1 cellular context compared by ENCODE assay signal in the genomic region with DNA sequence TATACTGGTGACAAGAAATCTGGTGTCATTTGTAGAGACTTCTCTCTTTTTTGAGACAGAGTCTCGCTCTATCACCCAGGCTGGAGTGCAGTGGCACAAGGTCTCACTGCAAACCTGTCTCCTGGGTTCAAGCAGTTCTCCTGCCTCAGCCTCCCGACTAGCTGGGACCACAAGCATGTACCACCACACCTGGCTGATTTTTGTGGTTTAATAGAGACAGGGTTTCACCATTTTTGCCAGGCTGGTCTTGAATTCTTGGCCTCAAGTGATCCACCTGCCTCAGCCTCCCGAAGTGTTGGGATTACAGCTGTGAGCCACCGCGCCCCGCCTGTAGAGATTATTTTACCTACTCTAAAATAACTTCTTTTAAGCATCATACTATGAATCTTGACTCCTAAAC.
TF ChIP-seq lines count a peak whose summit lies in the region.

No MANE protein-coding gene starts in this region.

TF ChIP-seq in WTC11, 78 proteins besides CTCF, POLR2A, EP300 and RAD21 (continued from another document):
- TF ChIP-seq, protein P1, sequence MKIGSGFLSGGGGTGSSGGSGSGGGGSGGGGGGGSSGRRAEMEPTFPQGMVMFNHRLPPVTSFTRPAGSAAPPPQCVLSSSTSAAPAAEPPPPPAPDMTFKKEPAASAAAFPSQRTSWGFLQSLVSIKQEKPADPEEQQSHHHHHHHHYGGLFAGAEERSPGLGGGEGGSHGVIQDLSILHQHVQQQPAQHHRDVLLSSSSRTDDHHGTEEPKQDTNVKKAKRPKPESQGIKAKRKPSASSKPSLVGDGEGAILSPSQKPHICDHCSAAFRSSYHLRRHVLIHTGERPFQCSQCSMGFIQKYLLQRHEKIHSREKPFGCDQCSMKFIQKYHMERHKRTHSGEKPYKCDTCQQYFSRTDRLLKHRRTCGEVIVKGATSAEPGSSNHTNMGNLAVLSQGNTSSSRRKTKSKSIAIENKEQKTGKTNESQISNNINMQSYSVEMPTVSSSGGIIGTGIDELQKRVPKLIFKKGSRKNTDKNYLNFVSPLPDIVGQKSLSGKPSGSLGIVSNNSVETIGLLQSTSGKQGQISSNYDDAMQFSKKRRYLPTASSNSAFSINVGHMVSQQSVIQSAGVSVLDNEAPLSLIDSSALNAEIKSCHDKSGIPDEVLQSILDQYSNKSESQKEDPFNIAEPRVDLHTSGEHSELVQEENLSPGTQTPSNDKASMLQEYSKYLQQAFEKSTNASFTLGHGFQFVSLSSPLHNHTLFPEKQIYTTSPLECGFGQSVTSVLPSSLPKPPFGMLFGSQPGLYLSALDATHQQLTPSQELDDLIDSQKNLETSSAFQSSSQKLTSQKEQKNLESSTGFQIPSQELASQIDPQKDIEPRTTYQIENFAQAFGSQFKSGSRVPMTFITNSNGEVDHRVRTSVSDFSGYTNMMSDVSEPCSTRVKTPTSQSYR (CRISPR knock-in tag; IDR thresholded peaks at IDR 0.05), result no peak
- TF ChIP-seq JUN (CRISPR knock-in tag; IDR thresholded peaks at IDR 0.05) (no peak), ZNF138 (CRISPR knock-in tag; conservative IDR thresholded peaks at IDR 0.05) (no peak), GRHL2 (CRISPR knock-in tag; IDR thresholded peaks at IDR 0.05; ENCODE audit: insufficient replicate concordance, severe bottlenecking) (no peak), ZNF671 (CRISPR knock-in tag; IDR thresholded peaks at IDR 0.05) (no peak), SOX15 (CRISPR knock-in tag; IDR thresholded peaks at IDR 0.05) (no peak), ZNF396 (CRISPR knock-in tag; IDR thresholded peaks at IDR 0.05; ENCODE audit: borderline replicate concordance) (no peak), GTF2I (CRISPR knock-in tag; conservative IDR thresholded peaks at IDR 0.05) (no peak), MXD4 (CRISPR knock-in tag; IDR thresholded peaks at IDR 0.05; ENCODE audit: borderline replicate concordance) (no peak)
- TF ChIP-seq, protein P2, sequence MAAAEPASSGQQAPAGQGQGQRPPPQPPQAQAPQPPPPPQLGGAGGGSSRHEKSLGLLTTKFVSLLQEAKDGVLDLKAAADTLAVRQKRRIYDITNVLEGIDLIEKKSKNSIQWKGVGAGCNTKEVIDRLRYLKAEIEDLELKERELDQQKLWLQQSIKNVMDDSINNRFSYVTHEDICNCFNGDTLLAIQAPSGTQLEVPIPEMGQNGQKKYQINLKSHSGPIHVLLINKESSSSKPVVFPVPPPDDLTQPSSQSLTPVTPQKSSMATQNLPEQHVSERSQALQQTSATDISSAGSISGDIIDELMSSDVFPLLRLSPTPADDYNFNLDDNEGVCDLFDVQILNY (CRISPR knock-in tag; IDR thresholded peaks at IDR 0.05), result no peak
- TF ChIP-seq, protein P3, sequence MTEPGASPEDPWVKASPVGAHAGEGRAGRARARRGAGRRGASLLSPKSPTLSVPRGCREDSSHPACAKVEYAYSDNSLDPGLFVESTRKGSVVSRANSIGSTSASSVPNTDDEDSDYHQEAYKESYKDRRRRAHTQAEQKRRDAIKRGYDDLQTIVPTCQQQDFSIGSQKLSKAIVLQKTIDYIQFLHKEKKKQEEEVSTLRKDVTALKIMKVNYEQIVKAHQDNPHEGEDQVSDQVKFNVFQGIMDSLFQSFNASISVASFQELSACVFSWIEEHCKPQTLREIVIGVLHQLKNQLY (CRISPR knock-in tag; IDR thresholded peaks at IDR 0.05), result no peak
- TF ChIP-seq, protein P4, sequence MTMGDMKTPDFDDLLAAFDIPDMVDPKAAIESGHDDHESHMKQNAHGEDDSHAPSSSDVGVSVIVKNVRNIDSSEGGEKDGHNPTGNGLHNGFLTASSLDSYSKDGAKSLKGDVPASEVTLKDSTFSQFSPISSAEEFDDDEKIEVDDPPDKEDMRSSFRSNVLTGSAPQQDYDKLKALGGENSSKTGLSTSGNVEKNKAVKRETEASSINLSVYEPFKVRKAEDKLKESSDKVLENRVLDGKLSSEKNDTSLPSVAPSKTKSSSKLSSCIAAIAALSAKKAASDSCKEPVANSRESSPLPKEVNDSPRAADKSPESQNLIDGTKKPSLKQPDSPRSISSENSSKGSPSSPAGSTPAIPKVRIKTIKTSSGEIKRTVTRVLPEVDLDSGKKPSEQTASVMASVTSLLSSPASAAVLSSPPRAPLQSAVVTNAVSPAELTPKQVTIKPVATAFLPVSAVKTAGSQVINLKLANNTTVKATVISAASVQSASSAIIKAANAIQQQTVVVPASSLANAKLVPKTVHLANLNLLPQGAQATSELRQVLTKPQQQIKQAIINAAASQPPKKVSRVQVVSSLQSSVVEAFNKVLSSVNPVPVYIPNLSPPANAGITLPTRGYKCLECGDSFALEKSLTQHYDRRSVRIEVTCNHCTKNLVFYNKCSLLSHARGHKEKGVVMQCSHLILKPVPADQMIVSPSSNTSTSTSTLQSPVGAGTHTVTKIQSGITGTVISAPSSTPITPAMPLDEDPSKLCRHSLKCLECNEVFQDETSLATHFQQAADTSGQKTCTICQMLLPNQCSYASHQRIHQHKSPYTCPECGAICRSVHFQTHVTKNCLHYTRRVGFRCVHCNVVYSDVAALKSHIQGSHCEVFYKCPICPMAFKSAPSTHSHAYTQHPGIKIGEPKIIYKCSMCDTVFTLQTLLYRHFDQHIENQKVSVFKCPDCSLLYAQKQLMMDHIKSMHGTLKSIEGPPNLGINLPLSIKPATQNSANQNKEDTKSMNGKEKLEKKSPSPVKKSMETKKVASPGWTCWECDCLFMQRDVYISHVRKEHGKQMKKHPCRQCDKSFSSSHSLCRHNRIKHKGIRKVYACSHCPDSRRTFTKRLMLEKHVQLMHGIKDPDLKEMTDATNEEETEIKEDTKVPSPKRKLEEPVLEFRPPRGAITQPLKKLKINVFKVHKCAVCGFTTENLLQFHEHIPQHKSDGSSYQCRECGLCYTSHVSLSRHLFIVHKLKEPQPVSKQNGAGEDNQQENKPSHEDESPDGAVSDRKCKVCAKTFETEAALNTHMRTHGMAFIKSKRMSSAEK (CRISPR knock-in tag; IDR thresholded peaks at IDR 0.05; ENCODE audit: borderline replicate concordance), result no peak
TF ChIP-seq in WTC11: peak in this region for 0.
